8 cellular contexts compared by ENCODE assay signal in genomic region chr1:25549273-25550154, GRCh38. TPM values are rescaled to one million over a fixed set of nuclear protein-coding genes. Genes with fewer than 3 reads are reported as not detected.
DNase-seq lines count a peak whose midpoint lies in the region; ATAC-seq and TF ChIP-seq lines count a peak whose summit lies in the region.

No MANE protein-coding gene starts in this region.

- H3K4me3 Mint-ChIP-seq in CD4-positive, alpha-beta T cell, result peak overlapping the region; percentile 76
- peak overlapping the region; percentile 74 for H3K4me3 Mint-ChIP-seq in activated naive CD8-positive, alpha-beta T cell treated with anti-CD3 and anti-CD28 coated beads, Interleukin-2, amount 10 ng/mL, durations not matched to agents 7 days and 5 days

- intact Hi-C loops in CD4-positive, alpha-beta T cell (cut with DNase I, micrococcal nuclease), result loop anchor here in 1 of 2 experiments (1.0 kb wide), 1 partner anchor 12 kb away; no protein-coding TSS in a partner anchor
- intact Hi-C loops in left colon (cut with DNase I, micrococcal nuclease), result no loop called here

- no peaks in the 10 kb centered on the region for H3K9me3 ChIP-seq in CD4-positive, alpha-beta T cell (ENCODE audit: control insufficient read depth, low read length)

- no peaks in the 10 kb centered on the region for H3K9me3 Mint-ChIP-seq in CD4-positive, alpha-beta T cell
- no peaks in the 10 kb centered on the region for H3K9me3 Mint-ChIP-seq in activated naive CD8-positive, alpha-beta T cell treated with anti-CD3 and anti-CD28 coated beads, Interleukin-2, amount 10 ng/mL, durations not matched to agents 7 days and 5 days

- peak; percentile 95 for ATAC-seq in CD4-positive, alpha-beta T cell (ENCODE audit: poor library complexity)
- ATAC-seq in GM19455 (IDR thresholded peaks at IDR 0.05; ENCODE audit: unreplicated experiment) (peak; percentile 83), HG03521 (IDR thresholded peaks at IDR 0.05; ENCODE audit: unreplicated experiment) (peak; percentile 76), left colon (peak; percentile 90)
- peak; percentile 92 for ATAC-seq in activated naive CD8-positive, alpha-beta T cell treated with anti-CD3 and anti-CD28 coated beads, Interleukin-2, amount 10 ng/mL, durations not matched to agents 7 days and 5 days (ENCODE audit: low read depth)

- H3K27ac ChIP-seq in CD4-positive, alpha-beta T cell (ENCODE audit: low read depth, low read length), result peak overlapping the region; percentile 59

- H3K36me3 Mint-ChIP-seq in CD4-positive, alpha-beta T cell (ENCODE audit: low read depth), result peaks cover 24% of the 10 kb centered on the region
- H3K36me3 Mint-ChIP-seq in activated naive CD8-positive, alpha-beta T cell treated with anti-CD3 and anti-CD28 coated beads, Interleukin-2, amount 10 ng/mL, durations not matched to agents 7 days and 5 days, result peaks cover 6% of the 10 kb centered on the region

- POLR2A ChIA-PET in CD4-positive, alpha-beta T cell (lab: Charles Lee), result interaction anchor here (0.5 to 11.0 kb wide), 14 partner anchors 8 to 448 kb away, joined by 3 to 193 read pairs (median 3); partner anchors contain the start of genes PAFAH2 and RSRP1
- POLR2A ChIA-PET in activated naive CD8-positive, alpha-beta T cell treated with anti-CD3 and anti-CD28 coated beads, Interleukin-2, amount 10 ng/mL, durations not matched to agents 7 days and 5 days (lab: Charles Lee), result interaction anchor here (0.9 to 4.9 kb wide), 6 partner anchors 11 to 828 kb away, joined by 3 to 56 read pairs (median 7); partner anchors contain the start of genes MTFR1L and RSRP1

- H3K4me1 Mint-ChIP-seq in CD4-positive, alpha-beta T cell (ENCODE audit: low read depth), result peaks cover 95% of the 10 kb centered on the region
- H3K4me1 Mint-ChIP-seq in activated naive CD8-positive, alpha-beta T cell treated with anti-CD3 and anti-CD28 coated beads, Interleukin-2, amount 10 ng/mL, durations not matched to agents 7 days and 5 days, result peaks cover 76% of the 10 kb centered on the region

- no peak for TF ChIP-seq CTCF in CD4-positive, alpha-beta T cell (IDR thresholded peaks at IDR 0.05)

- H3K27ac Mint-ChIP-seq in CD4-positive, alpha-beta T cell, result peak overlapping the region; percentile 87
- H3K27ac Mint-ChIP-seq in activated naive CD8-positive, alpha-beta T cell treated with anti-CD3 and anti-CD28 coated beads, Interleukin-2, amount 10 ng/mL, durations not matched to agents 7 days and 5 days, result peak overlapping the region; percentile 91

- H3K27me3 Mint-ChIP-seq in CD4-positive, alpha-beta T cell, result no peaks in the 10 kb centered on the region
- H3K27me3 Mint-ChIP-seq in activated naive CD8-positive, alpha-beta T cell treated with anti-CD3 and anti-CD28 coated beads, Interleukin-2, amount 10 ng/mL, durations not matched to agents 7 days and 5 days, result no peaks in the 10 kb centered on the region

- CTCF ChIA-PET in CD4-positive, alpha-beta T cell (lab: Charles Lee), result interaction anchor here (1.3 to 2.1 kb wide), 5 partner anchors 14 to 143 kb away, joined by 3 to 5 read pairs (median 4); no protein-coding TSS in a partner anchor

- DNase-seq in CD4-positive, alpha-beta T cell, result peak; percentile 51 to 77 (median 68)
- peak; percentile 65 for DNase-seq in T follicular helper cell (ENCODE audit: low read depth)
- DNase-seq in activated naive CD8-positive, alpha-beta T cell treated with anti-CD3 and anti-CD28 coated beads, Interleukin-2, amount 10 ng/mL, durations not matched to agents 7 days and 5 days, result peak; percentile 82
- peak; percentile 80 to 94 for DNase-seq in left colon
- peak; percentile 90 for DNase-seq in stimulated activated CD8-positive, alpha-beta memory T cell treated with anti-CD3 and anti-CD28 coated beads, Interleukin-4, amount 100 ng/mL, for 48 hours
- no peak for DNase-seq in SW 1271 (lab: John Stamatoyannopoulos, UW)

- no peaks in the 10 kb centered on the region for H3K27me3 ChIP-seq in CD4-positive, alpha-beta T cell (ENCODE audit: control insufficient read depth, insufficient read depth, low read length)

RNA-seq across cellular contexts. Expression of gene LDLRAP1, which starts 6.1 kb away (rescaled TPM):
- 10 to 100 TPM; 70.5 to 73.5 TPM for total RNA-seq in CD4-positive, alpha-beta T cell
- total RNA-seq in activated naive CD8-positive, alpha-beta T cell treated with anti-CD3 and anti-CD28 coated beads, Interleukin-2, amount 10 ng/mL, durations not matched to agents 7 days and 5 days, result 10 to 100 TPM; 77.3 to 79.6 TPM
- total RNA-seq in left colon, result 10 to 100 TPM; 37.7 to 40.2 TPM

Comparison
In these comparisons a context has a peak if more than half of its experiments do, and no peak if none do; other contexts are left out.
1. DNase-seq: peak in CD4-positive, alpha-beta T cell (10 of 10), T follicular helper cell (single experiment), activated naive CD8-positive, alpha-beta T cell treated with anti-CD3 and anti-CD28 coated beads, Interleukin-2, amount 10 ng/mL, durations not matched to agents 7 days and 5 days (single experiment), left colon (2 of 2) and stimulated activated CD8-positive, alpha-beta memory T cell treated with anti-CD3 and anti-CD28 coated beads, Interleukin-4, amount 100 ng/mL, for 48 hours (single experiment); none in SW 1271 (0 of 2).
2. Peak in every context shown above with its lines, with median percentiles within 50 percentile points of each other: ATAC-seq.